1 cellular context compared by ENCODE assay signal in genomic region chr1:212309967-212310366, GRCh38.
TF ChIP-seq lines count a peak whose summit lies in the region.

No MANE protein-coding gene starts in this region.

TF ChIP-seq in HepG2, 621 proteins besides CTCF, POLR2A, EP300 and RAD21 (continued from another document):
- TF ChIP-seq ZMYM4 (CRISPR knock-in tag; IDR thresholded peaks at IDR 0.05): 0 out of 2 replicates have a peak, but pooled peaks have one; percentile 23
- no peak for TF ChIP-seq ZNF550 (CRISPR knock-in tag; IDR thresholded peaks at IDR 0.05; ENCODE audit: borderline replicate concordance)
- no peak for TF ChIP-seq KLF11 (CRISPR knock-in tag; IDR thresholded peaks at IDR 0.05)
- 0 out of 2 replicates have a peak, but pooled peaks have one; percentile 16 for TF ChIP-seq MIXL1 (CRISPR knock-in tag; IDR thresholded peaks at IDR 0.05)
- no peak for TF ChIP-seq ZNF317 (CRISPR knock-in tag; IDR thresholded peaks at IDR 0.05)
- TF ChIP-seq JUN (CRISPR knock-in tag; IDR thresholded peaks at IDR 0.05): no peak
- TF ChIP-seq ZUFSP (CRISPR knock-in tag; IDR thresholded peaks at IDR 0.05; ENCODE audit: borderline replicate concordance): no peak
- peak; percentile 73; the same call in 1 of the 2 replicates for TF ChIP-seq CEBPB (IDR thresholded peaks at IDR 0.05; ENCODE audit: borderline replicate concordance, low read depth, low read length)
- TF ChIP-seq ELF3 (CRISPR knock-in tag; IDR thresholded peaks at IDR 0.05): no peak
- TF ChIP-seq TP53 (CRISPR knock-in tag; conservative IDR thresholded peaks at IDR 0.05): no peak
- TF ChIP-seq JDP2 (CRISPR knock-in tag; IDR thresholded peaks at IDR 0.05; ENCODE audit: borderline replicate concordance): no peak
- no peak for TF ChIP-seq ZNF629 (CRISPR knock-in tag; conservative IDR thresholded peaks at IDR 0.05)
- TF ChIP-seq SKI (IDR thresholded peaks at IDR 0.05; ENCODE audit: partially characterized antibody): no peak
- TF ChIP-seq SATB2 (CRISPR knock-in tag; IDR thresholded peaks at IDR 0.05): no peak
- TF ChIP-seq ZNF704 (CRISPR knock-in tag; IDR thresholded peaks at IDR 0.05; ENCODE audit: borderline replicate concordance): no peak
- no peak for TF ChIP-seq ZNF564 (CRISPR knock-in tag; IDR thresholded peaks at IDR 0.05)
- TF ChIP-seq ZBTB21 (CRISPR knock-in tag; IDR thresholded peaks at IDR 0.05): no peak
- TF ChIP-seq NCOR1 (IDR thresholded peaks at IDR 0.05; ENCODE audit: borderline replicate concordance, low read length): no peak
- TF ChIP-seq MAX (IDR thresholded peaks at IDR 0.05): no peak
- no peak for TF ChIP-seq SOX6 (IDR thresholded peaks at IDR 0.05)
- peak; percentile 95 for TF ChIP-seq SOX6 (CRISPR knock-in tag; IDR thresholded peaks at IDR 0.05)
- no peak for TF ChIP-seq YEATS4 (CRISPR knock-in tag; IDR thresholded peaks at IDR 0.05; ENCODE audit: borderline replicate concordance)
- no peak for TF ChIP-seq NR2C2 (CRISPR knock-in tag; IDR thresholded peaks at IDR 0.05; ENCODE audit: borderline replicate concordance)
- no peak for TF ChIP-seq ZNF260 (CRISPR knock-in tag; IDR thresholded peaks at IDR 0.05; ENCODE audit: borderline replicate concordance, low read depth)
- TF ChIP-seq ZNF782 (CRISPR knock-in tag; IDR thresholded peaks at IDR 0.05; ENCODE audit: borderline replicate concordance): no peak
- TF ChIP-seq CEBPG (CRISPR knock-in tag; IDR thresholded peaks at IDR 0.05): peak; percentile 69
- TF ChIP-seq ZNF839 (CRISPR knock-in tag; IDR thresholded peaks at IDR 0.05; ENCODE audit: borderline replicate concordance): no peak
- no peak for TF ChIP-seq ZBED4 (CRISPR knock-in tag; IDR thresholded peaks at IDR 0.05; ENCODE audit: borderline replicate concordance)
- no peak for TF ChIP-seq ZBTB4 (CRISPR knock-in tag; IDR thresholded peaks at IDR 0.05; ENCODE audit: borderline replicate concordance)
- TF ChIP-seq ZNF44 (CRISPR knock-in tag; IDR thresholded peaks at IDR 0.05): no peak
